9 cellular contexts compared by ENCODE assay signal in genomic region chr4:186844059-186844681, GRCh38.
A peak's percentile ranks its signal among the peaks of the same experiment; 100 is the strongest.
DNase-seq lines count a peak whose midpoint lies in the region; ATAC-seq and TF ChIP-seq lines count a peak whose summit lies in the region.
"Had no signal": no experiment of that assay in that cellular context is flagged by ENCODE, and none has a peak within 500 bp of the region (broad histone marks: within the 10 kb centered on the region; RNA-seq: fewer than 3 reads in every experiment).

No MANE protein-coding gene starts in this region.

- H3K27me3 ChIP-seq in KMS-11 (ENCODE audit: insufficient read depth, low read depth) = no peaks in the 10 kb centered on the region
- no peaks in the 10 kb centered on the region for H3K27me3 ChIP-seq in layer of hippocampus (ENCODE audit: control insufficient read depth, insufficient read depth, low read length)
- H3K27me3 ChIP-seq in thoracic aorta (replicated peaks; ENCODE audit: insufficient read depth) = no peaks in the 10 kb centered on the region

- H3K4me2 ChIP-seq in KMS-11 = peak overlapping the region; percentile 25; the same call in 1 of the 2 replicates

- H2AFZ ChIP-seq in KMS-11 (ENCODE audit: low read depth) = peak overlapping the region; percentile 17; the same call in 1 of the 2 replicates

- peak; percentile 30 for DNase-seq in brain pericyte (ENCODE audit: low read depth, low spot score)
- no peak for DNase-seq in thoracic aorta (ENCODE audit: low spot score)
- no peak for DNase-seq in putamen (ENCODE audit: low spot score)
- DNase-seq in iPS-NIHi7 (ENCODE audit: extremely low spot score) = no peak
- DNase-seq: activated CD4-positive, alpha-beta memory T cell treated with anti-CD3 and anti-CD28 coated beads for 36 hours had no signal

- H3K27ac ChIP-seq in KMS-11 (no peak overlapping the region; the same call in 1 of the 2 replicates), layer of hippocampus (ENCODE audit: low read depth, low read length) (peak overlapping the region; percentile 2), thoracic aorta (peak overlapping the region; percentile 59 to 77)

- peak overlapping the region; percentile 7; the same call in 1 of the 2 replicates for H3K9ac ChIP-seq in KMS-11

- no peaks in the 10 kb centered on the region for H3K79me2 ChIP-seq in KMS-11 (ENCODE audit: insufficient read depth, low read depth)

- TF ChIP-seq CTCF in KMS-11 (conservative IDR thresholded peaks at IDR 0.05; ENCODE audit: low read depth, low read length) (no peak), thoracic aorta (IDR thresholded peaks at IDR 0.05) (no peak)

- H3K36me3 ChIP-seq in KMS-11 (ENCODE audit: insufficient read depth) (no peaks in the 10 kb centered on the region), thoracic aorta (no peaks in the 10 kb centered on the region)

- H3K4me1 ChIP-seq in KMS-11 (ENCODE audit: low read depth, poor library complexity, severe bottlenecking) (peaks cover 3% of the 10 kb centered on the region), thoracic aorta (ENCODE audit: control insufficient read depth in 1 of 2, low read depth in 2 of 2) (peaks cover 11 to 41% of the 10 kb centered on the region in 2 donors)

- H4K20me1 ChIP-seq in KMS-11 (ENCODE audit: insufficient read depth) = no peaks in the 10 kb centered on the region

- H3K4me3 ChIP-seq in KMS-11 (IDR thresholded peaks at IDR 0.05; ENCODE audit: insufficient read depth, low read depth, low read length) (no peak overlapping the region), thoracic aorta (peak overlapping the region; percentile 61)

- ATAC-seq in thoracic aorta (ENCODE audit: insufficient number of reproducible peaks, low FRiP score, low read depth) (peak; percentile 57), GM21737 (IDR thresholded peaks at IDR 0.05; ENCODE audit: unreplicated experiment) (no peak), HG02981 (IDR thresholded peaks at IDR 0.05; ENCODE audit: unreplicated experiment) (no peak)

- H3K9me3 ChIP-seq in thoracic aorta = no peaks in the 10 kb centered on the region
